Comparison of ENCODE assay signal across 8 cellular contexts in genomic region chr5:80407735-80408474, GRCh38. TPM values are rescaled to one million over a fixed set of nuclear protein-coding genes. Genes with fewer than 3 reads are reported as not detected.
A peak's percentile ranks its signal among the peaks of the same experiment; 100 is the strongest.
DNase-seq lines count a peak whose midpoint lies in the region; ATAC-seq, FAIRE-seq and TF ChIP-seq lines count a peak whose summit lies in the region.

Gene ZFYVE16, plus strand, starts transcription at chr5:80408064. Its CDS starts 26,084 bp downstream, at chr5:80434148.

- no peaks in the 10 kb centered on the region for H3K9me3 ChIP-seq in H1 (ENCODE audit: insufficient read depth in 2 of 2, low read depth in 1 of 2, low read length in 1 of 2)

- H3K9me3 Mint-ChIP-seq in memory B cell, result no peaks in the 10 kb centered on the region

- peak within 1 kb of the TSS; percentile 96 for H3K4me3 Mint-ChIP-seq in memory B cell

- peak within 1 kb of the TSS; percentile 63 to 99 for H3K4me2 ChIP-seq in H1 (ENCODE audit: insufficient read depth in 1 of 2, low read depth in 2 of 2, low read length in 2 of 2)

- no peaks in the 10 kb centered on the region for H4K20me1 ChIP-seq in H1 (replicated peaks in 1 of 2; ENCODE audit: control insufficient read depth in 1 of 2, insufficient read depth in 2 of 2, low read length in 2 of 2)

- H4K91ac ChIP-seq in H1 (replicated peaks; ENCODE audit: insufficient read length, low read length), result peak within 1 kb of the TSS; percentile 85

- H3K36me3 Mint-ChIP-seq in memory B cell, result no peaks in the 10 kb centered on the region

- peak within 1 kb of the TSS; percentile 97 for H3K18ac ChIP-seq in H1 (ENCODE audit: extremely low read depth, low read length)

- H2BK12ac ChIP-seq in H1 (ENCODE audit: low read depth, low read length), result peak within 1 kb of the TSS; percentile 68; the same call in 1 of the 2 replicates

- peak within 1 kb of the TSS; percentile 98; the same call in 1 of the 2 replicates for H4K8ac ChIP-seq in H1 (ENCODE audit: extremely low read depth, insufficient read depth, low read length)

- H2BK120ac ChIP-seq in H1 (replicated peaks; ENCODE audit: low read depth, low read length), result peak within 1 kb of the TSS; percentile 77

- peak; percentile 95 for DNase-seq in COLO668 (lab: John Stamatoyannopoulos, UW; ENCODE audit: unreplicated experiment)
- peak; percentile 95 for DNase-seq in HT1080 (ENCODE audit: low read depth)
- DNase-seq in NOMO-1 (lab: John Stamatoyannopoulos, UW; ENCODE audit: unreplicated experiment in 2 of 2), result peak; percentile 96
- peak; percentile 89 to 94 (median 89) for DNase-seq in activated CD8-positive, alpha-beta memory T cell treated with anti-CD3 and anti-CD28 coated beads for 48 hours (ENCODE audit: low read depth in 2 of 3, low spot score in 2 of 3)
- DNase-seq in H1 (ENCODE audit: low read depth in 1 of 2, low spot score in 2 of 2), result peak; percentile 85 to 99
- DNase-seq in memory B cell (ENCODE audit: low spot score in 2 of 2), result peak; percentile 91 to 95
- DNase-seq in stimulated activated CD8-positive, alpha-beta memory T cell treated with anti-CD3 and anti-CD28 coated beads, Interleukin-12 subunit alpha, Interleukin-12 subunit beta, amount 100 ng/mL, for 24 hours (ENCODE audit: extremely low read depth), result peak; percentile 94

- peak in 1 of 2 experiments; percentile 95; a peak in 2 of 3 replicates for TF ChIP-seq POLR2A in H1 (IDR thresholded peaks at IDR 0.05; ENCODE audit: control extremely low read depth in 1 of 2, low read depth in 2 of 2, low read length in 2 of 2)

- peak within 1 kb of the TSS; percentile 97 for H3K27ac Mint-ChIP-seq in memory B cell

- WGBS in H1 (ENCODE audit: extremely low coverage in 1 of 2, insufficient coverage in 1 of 2, insufficient read length in 1 of 2, insufficient replicate concordance in 2 of 2, low coverage in 1 of 2, low lambda C conversion rate in 2 of 2, missing lambda C conversion rate in 1 of 2), 2 experiments, result 1% methylated on average over 47 of the region's 64 CpGs; no CpG with 5 or more reads in 1 of the 2 experiments

- peak within 1 kb of the TSS; percentile 69 for H3K4ac ChIP-seq in H1 (replicated peaks; ENCODE audit: insufficient read length, low read depth, low read length)

- TF ChIP-seq EP300 in H1 (IDR thresholded peaks at IDR 0.05; ENCODE audit: borderline replicate concordance in 1 of 2, low read depth in 2 of 2, low read length in 2 of 2), result no peak

- H3K56ac ChIP-seq in H1 (replicated peaks; ENCODE audit: insufficient read length, low read depth, low read length), result peak within 1 kb of the TSS; percentile 86

- H3K9ac ChIP-seq in H1 (replicated peaks in 1 of 4; ENCODE audit: extremely low read depth in 1 of 4, low read depth in 3 of 4, low read length in 3 of 4), result peak within 1 kb of the TSS; percentile 70 to 96 (median 92)

- peaks cover 14% of the 10 kb centered on the region for H3K4me1 Mint-ChIP-seq in memory B cell

- no peak for FAIRE-seq in H1 (lab: Jason Lieb, UNC)

- no peaks in the 10 kb centered on the region; a peak in 1 of 8 replicates for H3K36me3 ChIP-seq in H1 (ENCODE audit: control insufficient read depth in 2 of 4, insufficient read depth in 4 of 4, low read length in 3 of 4)

- no peak within 1 kb of the TSS for H3K23ac ChIP-seq in H1 (ENCODE audit: insufficient read length)

- peak within 1 kb of the TSS; percentile 79 to 92 (median 84) for H3K4me3 ChIP-seq in H1 (ENCODE audit: extremely low read depth in 1 of 4, insufficient read depth in 2 of 4, low read depth in 3 of 4, low read length in 4 of 4)

- peaks cover 0 to 35% of the 10 kb centered on the region in 2 experiments; a peak in 3 of 4 replicates for H3K79me2 ChIP-seq in H1 (ENCODE audit: control insufficient read depth in 1 of 2, insufficient read depth in 2 of 2, low read length in 2 of 2)

- H3K27ac ChIP-seq in H1 (ENCODE audit: low read depth, low read length), result peak within 1 kb of the TSS; percentile 96

- TF ChIP-seq CTCF in H1 (IDR thresholded peaks at IDR 0.05; ENCODE audit: control extremely low read depth in 1 of 3, insufficient read depth in 1 of 3, low read depth in 1 of 3, low read length in 3 of 3), result no peak

- peak within 1 kb of the TSS; percentile 96 for H2BK5ac ChIP-seq in H1 (ENCODE audit: low read depth, low read length)

- peaks cover 4% of the 10 kb centered on the region; the same call in 1 of the 2 replicates for H3K79me1 ChIP-seq in H1 (ENCODE audit: low read depth, low read length)

- H2BK20ac ChIP-seq in H1 (ENCODE audit: low read length), result no peak within 1 kb of the TSS

- peak within 1 kb of the TSS; percentile 98 for H4K5ac ChIP-seq in H1 (ENCODE audit: insufficient read length, low read depth, low read length)

- ATAC-seq in GM21360 (IDR thresholded peaks at IDR 0.05; ENCODE audit: unreplicated experiment) (peak; percentile 87), memory B cell (ENCODE audit: low read depth) (peak; percentile 90)

- H2AK5ac ChIP-seq in H1 (ENCODE audit: low read depth, low read length), result no peak within 1 kb of the TSS

- H3K27me3 Mint-ChIP-seq in memory B cell, result no peaks in the 10 kb centered on the region

- H3K4me1 ChIP-seq in H1 (replicated peaks in 1 of 4; ENCODE audit: control insufficient read depth in 3 of 4, insufficient read depth in 4 of 4, low read length in 3 of 4), result no peaks in the 10 kb centered on the region

- H2BK15ac ChIP-seq in H1 (ENCODE audit: low read length), result no peak within 1 kb of the TSS

- H3K14ac ChIP-seq in H1 (ENCODE audit: insufficient read length), result peak within 1 kb of the TSS; percentile 97

- TF ChIP-seq RAD21 in H1 (IDR thresholded peaks at IDR 0.05 in 1 of 2, conservative IDR thresholded peaks at IDR 0.05 in 1 of 2; ENCODE audit: low read depth in 2 of 2, low read length in 2 of 2), result no peak; a peak in 1 of 4 replicates

- peak within 1 kb of the TSS; percentile 99 for H2AFZ ChIP-seq in H1 (ENCODE audit: low read length)

- H3K27me3 ChIP-seq in H1 (replicated peaks in 1 of 4; ENCODE audit: control insufficient read depth in 3 of 4, extremely low read depth in 1 of 4, insufficient read depth in 3 of 4, low read length in 3 of 4), result no peaks in the 10 kb centered on the region

- CTCF ChIA-PET in H1 (lab: Charles Lee; ENCODE audit: partially characterized antibody), result interaction anchor here (0.7 to 1.6 kb wide), 4 partner anchors 8 to 131 kb away, joined by 3 to 4 read pairs (median 4); no protein-coding TSS in a partner anchor

- POLR2A ChIA-PET in H1 (lab: Charles Lee; ENCODE audit: partially characterized antibody), result interaction anchor here (1.3 kb wide), 1 partner anchor 152 kb away, joined by 3 read pairs; the partner anchor contains the start of gene SERINC5

- peaks cover 2% of the 10 kb centered on the region; the same call in 1 of the 2 replicates for H3K23me2 ChIP-seq in H1 (ENCODE audit: low read depth, low read length)

TF ChIP-seq in H1, 55 proteins besides CTCF, POLR2A, EP300 and RAD21 (continues in another document):
- TF ChIP-seq SIN3A (conservative IDR thresholded peaks at IDR 0.05 in 1 of 2, IDR thresholded peaks at IDR 0.05 in 1 of 2; ENCODE audit: low read depth in 1 of 2, low read length in 2 of 2) (no peak), ATF3 (IDR thresholded peaks at IDR 0.05; ENCODE audit: insufficient read depth, low read depth, low read length) (no peak), NRF1 (IDR thresholded peaks at IDR 0.05; ENCODE audit: low read depth, low read length) (peak; percentile 80), SIX5 (IDR thresholded peaks at IDR 0.05; ENCODE audit: low read depth, low read length) (no peak), ZNF274 (IDR thresholded peaks at IDR 0.05; ENCODE audit: borderline replicate concordance, extremely low read depth, low read length) (no peak), TBP (IDR thresholded peaks at IDR 0.05; ENCODE audit: low read depth, low read length) (peak; percentile 45; the same call in 1 of the 2 replicates), CBX8 (IDR thresholded peaks at IDR 0.05; ENCODE audit: borderline replicate concordance, low read depth, low read length) (no peak), POU5F1 (IDR thresholded peaks at IDR 0.05; ENCODE audit: low read depth, low read length) (no peak), MAX (IDR thresholded peaks at IDR 0.05) (0 out of 2 replicates have a peak, but pooled peaks have one; percentile 5), TAF1 (IDR thresholded peaks at IDR 0.05; ENCODE audit: low read depth, low read length) (peak; percentile 87)

RNA-seq across cellular contexts. Expression of gene ZFYVE16, which starts in this region (rescaled TPM):
- total RNA-seq in HT1080 (2014; rRNA removed; shearing (Covaris generic)), result 9.0 and 10.3 TPM in 2 replicates
- 6.9 and 7.9 TPM in 2 replicates for polyA plus RNA-seq in HT1080 (2015; cell fraction: cytosol; rRNA removed)
- polyA plus RNA-seq in HT1080 (2015; cell fraction: nucleus; rRNA removed), result 42.7 and 47.6 TPM in 2 replicates
- 24.2 and 26.7 TPM in 2 replicates for total RNA-seq in H1 (2021; fragmentation: NEBNext Ultra II Directional; extraction: Animal tissue kit (Norgen Biotek cat#: 25700))
- polyA plus RNA-seq in H1 (2011; rRNA removed), result 2.8 and 3.6 TPM in 2 replicates
- 6.7 TPM for polyA plus RNA-seq in H1 (2011; cell fraction: cytosol; rRNA removed)
- 7.0 TPM for polyA plus RNA-seq in H1 (2011; cell fraction: nucleus; rRNA removed)
- polyA plus RNA-seq in H1 (2012, experiment 1 of 2), result 6.6 to 17.0 TPM (median 11.7 TPM) in 4 replicates
- 0.88 TPM for polyA plus RNA-seq in H1 (2012, experiment 2 of 2)
- polyA plus RNA-seq in H1 (2013, experiment 1 of 2), result 15.5 TPM
- polyA plus RNA-seq in H1 (2013, experiment 2 of 2), result 14.9 TPM
- polyA minus RNA-seq in H1 (2011; rRNA and poly(A)+ RNA removed), result 9.8 and 19.9 TPM in 2 replicates
- 10.8 TPM for polyA minus RNA-seq in H1 (2011; cell fraction: cytosol; rRNA and poly(A)+ RNA removed)
- polyA minus RNA-seq in H1 (2011; cell fraction: nucleus; rRNA and poly(A)+ RNA removed), result 32.9 TPM

Comparison
In these comparisons a context has a peak if more than half of its experiments do, and no peak if none do; other contexts are left out.
1. Peak in every context shown above with its lines: DNase-seq, ATAC-seq, H3K4me3 ChIP-seq and H3K27ac ChIP-seq.